Comparison of ENCODE assay signal across 12 cellular contexts in genomic region chr17:68733241-68734176, GRCh38.
A peak's percentile ranks its signal among the peaks of the same experiment; 100 is the strongest.
DNase-seq lines count a peak whose midpoint lies in the region; ATAC-seq and TF ChIP-seq lines count a peak whose summit lies in the region.
"Had no signal": no experiment of that assay in that cellular context is flagged by ENCODE, and none has a peak within 500 bp of the region (broad histone marks: within the 10 kb centered on the region; RNA-seq: fewer than 3 reads in every experiment).

No MANE protein-coding gene starts in this region.

- H2BK5ac ChIP-seq in trophoblast cell (ENCODE audit: low read depth, low read length, poor library complexity): peak overlapping the region; percentile 67

- WGBS in adrenal gland, 4 donors: 39 to 53% (median 47%) methylated on average over 4 of the region's 4 CpGs
- WGBS in trophoblast cell (ENCODE audit: extremely low coverage, insufficient coverage, insufficient read length): no CpG with 5 or more reads among the region's 4 CpGs

- H3K4ac ChIP-seq in trophoblast cell (ENCODE audit: low read depth, low read length): no peak overlapping the region

- H3K4me1 Mint-ChIP-seq in activated naive CD4-positive, alpha-beta T cell treated with anti-CD3 and anti-CD28 coated beads for 36 hours (ENCODE audit: low read depth): no peaks in the 10 kb centered on the region
- H3K4me1 Mint-ChIP-seq: activated CD4-positive, alpha-beta T cell treated with anti-CD3 and anti-CD28 coated beads, Interleukin-2, amount 10 ng/mL, durations not matched to agents 24 days and 14 days had no signal

- H3K4me3 ChIP-seq in adrenal gland (no peak overlapping the region), right atrium auricular region (no peak overlapping the region), trophoblast cell (ENCODE audit: low read depth, low read length) (no peak overlapping the region)

- H3K36me3 ChIP-seq in adrenal gland (replicated peaks in 1 of 2): no peaks in the 10 kb centered on the region
- no peaks in the 10 kb centered on the region for H3K36me3 ChIP-seq in right atrium auricular region
- H3K36me3 ChIP-seq in trophoblast cell (ENCODE audit: control insufficient read depth in 1 of 2, insufficient read depth in 2 of 2, low read length in 2 of 2): no peaks in the 10 kb centered on the region

- CTCF ChIA-PET in activated naive CD4-positive, alpha-beta T cell treated with anti-CD3 and anti-CD28 coated beads for 36 hours (lab: Charles Lee): no interaction called here

- no peak overlapping the region for H3K23ac ChIP-seq in trophoblast cell (ENCODE audit: low read length)

- peaks cover 22% of the 10 kb centered on the region for H3K79me1 ChIP-seq in trophoblast cell (ENCODE audit: low read length)

- H2AK5ac ChIP-seq in trophoblast cell (ENCODE audit: low read length): peak overlapping the region; percentile 26

- H3K79me2 ChIP-seq in trophoblast cell (ENCODE audit: control insufficient read depth, insufficient read depth, low read length, poor library complexity): peaks cover 7% of the 10 kb centered on the region

- no peak overlapping the region for H2AFZ ChIP-seq in trophoblast cell (ENCODE audit: insufficient read depth, low read length, poor library complexity)

- intact Hi-C loops in adrenal gland (cut with DNase I): no loop called here
- intact Hi-C loops in activated naive CD4-positive, alpha-beta T cell treated with anti-CD3 and anti-CD28 coated beads for 36 hours (cut with micrococcal nuclease): no loop called here

- no peaks in the 10 kb centered on the region for H3K27me3 Mint-ChIP-seq in activated naive CD4-positive, alpha-beta T cell treated with anti-CD3 and anti-CD28 coated beads for 36 hours (ENCODE audit: low read depth)

- H3K27me3 ChIP-seq in adrenal gland (no peaks in the 10 kb centered on the region), right atrium auricular region (no peaks in the 10 kb centered on the region), trophoblast cell (ENCODE audit: insufficient read depth, low read length) (no peaks in the 10 kb centered on the region)

- H3K4me1 ChIP-seq in adrenal gland (replicated peaks in 1 of 2): peaks cover 7 to 22% of the 10 kb centered on the region in 2 donors
- peaks cover 0 to 28% of the 10 kb centered on the region in 2 donors for H3K4me1 ChIP-seq in right atrium auricular region
- peaks cover 16 to 21% of the 10 kb centered on the region in 2 experiments for H3K4me1 ChIP-seq in trophoblast cell (ENCODE audit: control insufficient read depth in 1 of 2, insufficient read depth in 2 of 2, low read length in 2 of 2)

- peak overlapping the region; percentile 83 for H2BK12ac ChIP-seq in trophoblast cell (ENCODE audit: low read length)

- no peak overlapping the region for H3K4me3 Mint-ChIP-seq in activated naive CD4-positive, alpha-beta T cell treated with anti-CD3 and anti-CD28 coated beads for 36 hours
- H3K4me3 Mint-ChIP-seq: activated CD4-positive, alpha-beta T cell treated with anti-CD3 and anti-CD28 coated beads, Interleukin-2, amount 10 ng/mL, durations not matched to agents 24 days and 14 days; CD4-positive, alpha-beta T cell had no signal

- peak overlapping the region; percentile 63 for H4K8ac ChIP-seq in trophoblast cell (ENCODE audit: low read depth, low read length)

- H3K27ac ChIP-seq in adrenal gland (peak overlapping the region in 4 of 5 donors; percentile 26 to 40 (median 35)), right atrium auricular region (peak overlapping the region in 1 of 2 donors; percentile 81), trophoblast cell (ENCODE audit: low read depth, low read length) (peak overlapping the region; percentile 99)

- H3K36me3 Mint-ChIP-seq in activated naive CD4-positive, alpha-beta T cell treated with anti-CD3 and anti-CD28 coated beads for 36 hours (ENCODE audit: low read depth): no peaks in the 10 kb centered on the region

- H3K27ac Mint-ChIP-seq in activated naive CD4-positive, alpha-beta T cell treated with anti-CD3 and anti-CD28 coated beads for 36 hours: no peak overlapping the region
- H3K27ac Mint-ChIP-seq: activated CD4-positive, alpha-beta T cell treated with anti-CD3 and anti-CD28 coated beads, Interleukin-2, amount 10 ng/mL, durations not matched to agents 24 days and 14 days; CD4-positive, alpha-beta T cell had no signal

- H3K4me2 ChIP-seq in trophoblast cell (ENCODE audit: low read length): peak overlapping the region; percentile 25

- H2BK120ac ChIP-seq in trophoblast cell (ENCODE audit: insufficient read depth, low read length, poor library complexity): peak overlapping the region; percentile 74

- no peak overlapping the region for H3K9ac ChIP-seq in trophoblast cell (ENCODE audit: low read length)

- no peak for TF ChIP-seq POLR2A in adrenal gland (IDR thresholded peaks at IDR 0.05)

- H3K9me3 ChIP-seq in adrenal gland (replicated peaks in 1 of 3) (no peaks in the 10 kb centered on the region), right atrium auricular region (no peaks in the 10 kb centered on the region), trophoblast cell (ENCODE audit: insufficient read depth, low read depth, low read length) (no peaks in the 10 kb centered on the region)

- no peaks in the 10 kb centered on the region for H3K9me3 Mint-ChIP-seq in activated naive CD4-positive, alpha-beta T cell treated with anti-CD3 and anti-CD28 coated beads for 36 hours
- H3K9me3 Mint-ChIP-seq: activated CD4-positive, alpha-beta T cell treated with anti-CD3 and anti-CD28 coated beads, Interleukin-2, amount 10 ng/mL, durations not matched to agents 24 days and 14 days; CD4-positive, alpha-beta T cell had no signal

- ATAC-seq in GM18519 (IDR thresholded peaks at IDR 0.05; ENCODE audit: low FRiP score, unreplicated experiment) (no peak), GM21390 (IDR thresholded peaks at IDR 0.05; ENCODE audit: unreplicated experiment) (no peak)

- peak overlapping the region; percentile 16 for H4K12ac ChIP-seq in trophoblast cell (ENCODE audit: low read depth, low read length)

- TF ChIP-seq CTCF in adrenal gland (IDR thresholded peaks at IDR 0.05) (no peak), right atrium auricular region (IDR thresholded peaks at IDR 0.05) (no peak)

- H4K91ac ChIP-seq in trophoblast cell (ENCODE audit: low read depth, low read length): peak overlapping the region; percentile 95

- peak overlapping the region; percentile 70 for H3K14ac ChIP-seq in trophoblast cell (ENCODE audit: low read length)

- H3K18ac ChIP-seq in trophoblast cell (ENCODE audit: low read length): peak overlapping the region; percentile 46

- DNase-seq in Daoy (ENCODE audit: low read depth) (peak; percentile 64), adrenal gland (peak in 5 of 7 donors; percentile 15 to 38 (median 27)), right atrium auricular region (ENCODE audit: low spot score) (peak; percentile 59), trophoblast cell (peak; percentile 69 to 84), RKO (ENCODE audit: low spot score) (no peak)
- no peak for DNase-seq in activated naive CD4-positive, alpha-beta T cell treated with anti-CD3 and anti-CD28 coated beads for 36 hours
- DNase-seq: activated CD4-positive, alpha-beta T cell treated with anti-CD3 and anti-CD28 coated beads, Interleukin-2, amount 10 ng/mL, durations not matched to agents 24 days and 14 days; activated naive CD4-positive, alpha-beta T cell; CD4-positive, alpha-beta T cell; NCI-H146 had no signal

Comparison
In these comparisons a context has a peak if more than half of its experiments do, and no peak if none do; other contexts are left out.
1. DNase-seq: peak in Daoy (single experiment), adrenal gland (5 of 7), right atrium auricular region (single experiment) and trophoblast cell (2 of 2); none in RKO (single experiment) and activated naive CD4-positive, alpha-beta T cell treated with anti-CD3 and anti-CD28 coated beads for 36 hours (single experiment).